Comparison of ENCODE assay signal across 8 cellular contexts in genomic region chrX:11792461-11793421, GRCh38. TPM values are rescaled to one million over a fixed set of nuclear protein-coding genes. Genes with fewer than 3 reads are reported as not detected.
DNase-seq lines count a peak whose midpoint lies in the region; ATAC-seq, FAIRE-seq and TF ChIP-seq lines count a peak whose summit lies in the region.

No MANE protein-coding gene starts in this region.

- intact Hi-C loops in GM12878 (cut with micrococcal nuclease; ENCODE audit: unreplicated experiment): loop anchor here (1.0 to 2.0 kb wide), 4 partner anchors 18 to 116 kb away; no protein-coding TSS in a partner anchor

- FAIRE-seq in GM12878 (lab: Jason Lieb, UNC): peak; percentile 47

- 0 out of 2 replicates have a peak, but pooled peaks have one; percentile 4 for TF ChIP-seq RAD21 in GM12878 (IDR thresholded peaks at IDR 0.05; ENCODE audit: insufficient read depth, low read depth, low read length)

- no peaks in the 10 kb centered on the region for H3K27me3 Mint-ChIP-seq in T-helper 1 cell treated with Interleukin-12 subunit alpha and Interleukin-12 subunit beta and Interleukin-4 antibody, amounts not matched to agents 30 μg/mL and 1 μg/mL, for 36 hours (ENCODE audit: low read depth)
- H3K27me3 Mint-ChIP-seq in stimulated activated naive CD8-positive, alpha-beta T cell treated with anti-CD3 and anti-CD28 coated beads, Interleukin-15, Interleukin-2, amounts not matched to agents 100 ng/mL and 50 ng/mL, for 24 hours: no peaks in the 10 kb centered on the region

- peak overlapping the region; percentile 9 for H3K4me2 ChIP-seq in GM12878 (ENCODE audit: control insufficient read depth, insufficient read depth)

- TSS peak; percentile 77 for BruUV-seq in GM12878 (replicated peaks; lab: Mats Ljungman, UMichigan)

- TF ChIP-seq POLR2A in GM12878 (IDR thresholded peaks at IDR 0.05; ENCODE audit: low read depth, low read length): 0 out of 2 replicates have a peak, but pooled peaks have one; percentile 27

- H4K20me1 ChIP-seq in GM12878 (ENCODE audit: control insufficient read depth, insufficient read depth): no peaks in the 10 kb centered on the region

- peaks cover 5% of the 10 kb centered on the region for H3K9me3 ChIP-seq in GM12878 (replicated peaks; ENCODE audit: control insufficient read depth, insufficient read depth, low read length)

- TF ChIP-seq CTCF in GM12878 (IDR thresholded peaks at IDR 0.05 in 2 of 3, conservative IDR thresholded peaks at IDR 0.05 in 1 of 3; ENCODE audit: control insufficient read depth in 2 of 3, extremely low read depth in 1 of 3, insufficient read depth in 1 of 3, low read depth in 3 of 3, low read length in 3 of 3): no peak

- no peak overlapping the region for H3K4me3 Mint-ChIP-seq in T-helper 1 cell treated with Interleukin-12 subunit alpha and Interleukin-12 subunit beta and Interleukin-4 antibody, amounts not matched to agents 30 μg/mL and 1 μg/mL, for 36 hours
- peak overlapping the region; percentile 51 for H3K4me3 Mint-ChIP-seq in stimulated activated naive CD8-positive, alpha-beta T cell treated with anti-CD3 and anti-CD28 coated beads, Interleukin-15, Interleukin-2, amounts not matched to agents 100 ng/mL and 50 ng/mL, for 24 hours

- SMC1A ChIA-PET in GM12878 (lab: Charles Lee; ENCODE audit: uncharacterized antibody, unreplicated experiment): interaction anchor here (0.6 to 17.6 kb wide), 37 partner anchors 8 to 1471 kb away, joined by 3 to 404 read pairs (median 5); no protein-coding TSS in a partner anchor

- POLR2A ChIA-PET in GM12878 (lab: Charles Lee): interaction anchor here (0.6 to 12.3 kb wide), 13 partner anchors 11 to 181 kb away, joined by 3 to 207 read pairs (median 4); no protein-coding TSS in a partner anchor
- POLR2A ChIA-PET in HEK293T (lab: Yijun Ruan, JAX): no interaction called here

- H3K27ac Mint-ChIP-seq in T-helper 1 cell treated with Interleukin-12 subunit alpha and Interleukin-12 subunit beta and Interleukin-4 antibody, amounts not matched to agents 30 μg/mL and 1 μg/mL, for 36 hours: peak overlapping the region; percentile 21
- H3K27ac Mint-ChIP-seq in stimulated activated naive CD8-positive, alpha-beta T cell treated with anti-CD3 and anti-CD28 coated beads, Interleukin-15, Interleukin-2, amounts not matched to agents 100 ng/mL and 50 ng/mL, for 24 hours: peak overlapping the region; percentile 93

- DNase-seq in GM12878 (ENCODE audit: low read depth, low spot score): peak; percentile 86
- no peak for DNase-seq in NCI-H1694 treated with DMSO at 0.1 percent for 48 hours (lab: John Stamatoyannopoulos, UW)
- no peak for DNase-seq in NCI-H345 treated with DMSO at 0.1 percent for 48 hours (lab: John Stamatoyannopoulos, UW; ENCODE audit: unreplicated experiment)
- no peak for DNase-seq in HEK293T (ENCODE audit: extremely low spot score)

- peaks cover 13% of the 10 kb centered on the region for H3K4me1 Mint-ChIP-seq in T-helper 1 cell treated with Interleukin-12 subunit alpha and Interleukin-12 subunit beta and Interleukin-4 antibody, amounts not matched to agents 30 μg/mL and 1 μg/mL, for 36 hours (ENCODE audit: low read depth)
- H3K4me1 Mint-ChIP-seq in stimulated activated naive CD8-positive, alpha-beta T cell treated with anti-CD3 and anti-CD28 coated beads, Interleukin-15, Interleukin-2, amounts not matched to agents 100 ng/mL and 50 ng/mL, for 24 hours (ENCODE audit: low read depth): peaks cover 46% of the 10 kb centered on the region

- H3K79me2 ChIP-seq in GM12878 (ENCODE audit: control insufficient read depth, insufficient read depth, low read length): no peaks in the 10 kb centered on the region

- peak overlapping the region; percentile 61 for H3K27ac ChIP-seq in GM12878 (ENCODE audit: control insufficient read depth, insufficient read depth)

- peak overlapping the region; percentile 37; the same call in 1 of the 2 replicates for H3K4me3 ChIP-seq in GM12878

- H3K9ac ChIP-seq in GM12878 (ENCODE audit: control insufficient read depth, insufficient read depth, low read length): peak overlapping the region; percentile 0; the same call in 1 of the 2 replicates

- H3K36me3 ChIP-seq in GM12878 (ENCODE audit: control insufficient read depth in 2 of 2, insufficient read depth in 2 of 2, low read length in 1 of 2): no peaks in the 10 kb centered on the region; a peak in 1 of 4 replicates

- H2AFZ ChIP-seq in GM12878 (ENCODE audit: control insufficient read depth, low read depth, low read length): no peak overlapping the region; the same call in 1 of the 2 replicates

- CTCF ChIA-PET in GM12878 (lab: Yijun Ruan, JAX) (interaction anchor here (0.8 to 9.1 kb wide), 26 partner anchors 9 to 779 kb away, joined by 3 to 226 read pairs (median 5); no protein-coding TSS in a partner anchor), HEK293T (lab: Yijun Ruan, JAX) (no interaction called here)

- 0% methylated on average over 8 of the region's 8 CpGs for WGBS in GM12878 (ENCODE audit: insufficient coverage, insufficient replicate concordance, low lambda C conversion rate, missing lambda C conversion rate)

- RAD21 ChIA-PET in GM12878 (lab: Charles Lee; ENCODE audit: unreplicated experiment): interaction anchor here (0.6 to 14.8 kb wide), 31 partner anchors 9 to 1149 kb away, joined by 3 to 428 read pairs (median 6); partner anchors contain the start of gene MSL3

- H3K9me3 Mint-ChIP-seq in T-helper 1 cell treated with Interleukin-12 subunit alpha and Interleukin-12 subunit beta and Interleukin-4 antibody, amounts not matched to agents 30 μg/mL and 1 μg/mL, for 36 hours: no peaks in the 10 kb centered on the region
- H3K9me3 Mint-ChIP-seq in stimulated activated naive CD8-positive, alpha-beta T cell treated with anti-CD3 and anti-CD28 coated beads, Interleukin-15, Interleukin-2, amounts not matched to agents 100 ng/mL and 50 ng/mL, for 24 hours: no peaks in the 10 kb centered on the region

- ATAC-seq in GM18907 (IDR thresholded peaks at IDR 0.05; ENCODE audit: unreplicated experiment) (peak; percentile 92), HG02885 (IDR thresholded peaks at IDR 0.05; ENCODE audit: poor library complexity, unreplicated experiment) (peak; percentile 84), GM12878 (peak; percentile 87)

- no peaks in the 10 kb centered on the region for H3K27me3 ChIP-seq in GM12878 (replicated peaks in 1 of 2; ENCODE audit: control insufficient read depth in 2 of 2, insufficient read depth in 2 of 2, low read length in 1 of 2)

- H3K36me3 Mint-ChIP-seq in T-helper 1 cell treated with Interleukin-12 subunit alpha and Interleukin-12 subunit beta and Interleukin-4 antibody, amounts not matched to agents 30 μg/mL and 1 μg/mL, for 36 hours (ENCODE audit: low read depth): no peaks in the 10 kb centered on the region
- H3K36me3 Mint-ChIP-seq in stimulated activated naive CD8-positive, alpha-beta T cell treated with anti-CD3 and anti-CD28 coated beads, Interleukin-15, Interleukin-2, amounts not matched to agents 100 ng/mL and 50 ng/mL, for 24 hours (ENCODE audit: low read depth): no peaks in the 10 kb centered on the region

- in situ Hi-C loops in GM12878 (cut with MboI): loop anchor here (25.0 kb wide), 1 partner anchor 1605 kb away; no protein-coding TSS in a partner anchor

- peak; percentile 86 to 96 for TF ChIP-seq EP300 in GM12878 (IDR thresholded peaks at IDR 0.05; ENCODE audit: borderline replicate concordance in 1 of 2, control insufficient read depth in 1 of 2, low read depth in 2 of 2, low read length in 2 of 2)

- H3K4me1 ChIP-seq in GM12878 (ENCODE audit: control insufficient read depth, insufficient read depth, low read length): peaks cover 31% of the 10 kb centered on the region

TF ChIP-seq in GM12878, 131 proteins besides CTCF, POLR2A, EP300 and RAD21 (continues in another document):
- TF ChIP-seq POLR2AphosphoS2 (IDR thresholded peaks at IDR 0.05; ENCODE audit: low read depth, low read length): no peak
- no peak for TF ChIP-seq MXI1 (IDR thresholded peaks at IDR 0.05; ENCODE audit: low read depth, low read length)
- TF ChIP-seq TARDBP (IDR thresholded peaks at IDR 0.05; ENCODE audit: borderline replicate concordance): no peak
- TF ChIP-seq RAD51 (IDR thresholded peaks at IDR 0.05): no peak; the same call in none of the 2 replicates
- 0 out of 2 replicates have a peak, but pooled peaks have one; percentile 42 for TF ChIP-seq MAX (IDR thresholded peaks at IDR 0.05; ENCODE audit: low read depth, low read length)
- TF ChIP-seq TCF12 (IDR thresholded peaks at IDR 0.05; ENCODE audit: low read depth, low read length): peak; percentile 95

TF ChIP-seq in HEK293T, 16 proteins besides CTCF, POLR2A, EP300 and RAD21:
- TF ChIP-seq PKNOX1 (IDR thresholded peaks at IDR 0.05): no peak
- TF ChIP-seq FOXK2 (IDR thresholded peaks at IDR 0.05): no peak
- no peak for TF ChIP-seq CTBP1 (IDR thresholded peaks at IDR 0.05; ENCODE audit: borderline replicate concordance)
- no peak for TF ChIP-seq L3MBTL2 (conservative IDR thresholded peaks at IDR 0.05)
- no peak for TF ChIP-seq ELF4 (IDR thresholded peaks at IDR 0.05)

RNA-seq across cellular contexts. Expression of gene MSL3, which starts 34.7 kb away (rescaled TPM):
- total RNA-seq in GM12878 (2013; cell fraction: nucleolus; rRNA removed): 187 and 197 TPM in 2 replicates
- total RNA-seq in GM12878 (2014; rRNA removed) (39.3 and 39.4 TPM in 2 replicates), GM12878 (2014; rRNA removed; fragmentation: Illumina TruSeq; extraction: Trizol) (29.0 and 30.2 TPM in 2 replicates), GM12878 (2021) (29.0 and 34.2 TPM in 2 replicates)
- polyA plus RNA-seq in GM12878 (2011; ENCODE audit: low read depth): 22.4 TPM
- polyA plus RNA-seq in GM12878 (2011; rRNA removed) (438 and 577 TPM in 2 replicates), GM12878 (2014; fragmentation: Illumina TruSeq; extraction: Trizol) (39.1 and 44.4 TPM in 2 replicates), GM12878 (2014; fragmentation: Nextera tagmentation; extraction: Ambion mirVana) (10 to 100 TPM; 28.4 to 42.0 TPM), GM12878 (2014; rRNA removed) (41.0 and 44.9 TPM in 2 replicates), GM12878 (2016; fragmentation: Nextera tagmentation; extraction: Ambion mirVana) (10 to 100 TPM; 43.8 to 45.0 TPM)
- polyA plus RNA-seq in GM12878 (2011; cell fraction: cytosol; rRNA removed): 261 and 306 TPM in 2 replicates
- 898 and 1,313 TPM in 2 replicates for polyA plus RNA-seq in GM12878 (2011; cell fraction: nucleus; rRNA removed)
- polyA plus RNA-seq in GM12878 (2012): 32.3 and 41.3 TPM in 2 replicates
- polyA minus RNA-seq in GM12878 (2011; rRNA and poly(A)+ RNA removed): 233 and 254 TPM in 2 replicates
- polyA minus RNA-seq in GM12878 (2011; cell fraction: cytosol; rRNA and poly(A)+ RNA removed): 86.2 and 96.9 TPM in 2 replicates
- polyA minus RNA-seq in GM12878 (2011; cell fraction: nucleus; rRNA and poly(A)+ RNA removed): 343 and 358 TPM in 2 replicates
